Comparison of ENCODE assay signal across 1 cellular context in genomic region chr6:18034798-18035202, GRCh38.
TF ChIP-seq lines count a peak whose summit lies in the region.

No MANE protein-coding gene starts in this region.

TF ChIP-seq in HepG2, 621 proteins besides CTCF, POLR2A, EP300 and RAD21 (continued from another document and continues in another):
- no peak for TF ChIP-seq CSRNP2 (CRISPR knock-in tag; conservative IDR thresholded peaks at IDR 0.05; ENCODE audit: low read depth)
- TF ChIP-seq ZMAT3 (CRISPR knock-in tag; conservative IDR thresholded peaks at IDR 0.05), result no peak
- no peak for TF ChIP-seq ZBTB8A (CRISPR knock-in tag; IDR thresholded peaks at IDR 0.05; ENCODE audit: borderline replicate concordance, low read depth)
- no peak for TF ChIP-seq TSC22D2 (CRISPR knock-in tag; IDR thresholded peaks at IDR 0.05; ENCODE audit: borderline replicate concordance)
- TF ChIP-seq ZNF639 (CRISPR knock-in tag; conservative IDR thresholded peaks at IDR 0.05), result no peak
- TF ChIP-seq TARDBP (CRISPR knock-in tag; IDR thresholded peaks at IDR 0.05), result no peak
- no peak for TF ChIP-seq SMAD3 (CRISPR knock-in tag; IDR thresholded peaks at IDR 0.05)
- no peak for TF ChIP-seq RBAK (CRISPR knock-in tag; IDR thresholded peaks at IDR 0.05)
- no peak for TF ChIP-seq HIC2 (CRISPR knock-in tag; IDR thresholded peaks at IDR 0.05; ENCODE audit: low read depth)
- no peak for TF ChIP-seq PTBP1 (IDR thresholded peaks at IDR 0.05; ENCODE audit: low read depth, low read length, poor library complexity, severe bottlenecking)
- no peak for TF ChIP-seq CREBL2 (CRISPR knock-in tag; IDR thresholded peaks at IDR 0.05; ENCODE audit: borderline replicate concordance)
- TF ChIP-seq MIER2 (CRISPR knock-in tag; IDR thresholded peaks at IDR 0.05), result no peak
- TF ChIP-seq SP140L (CRISPR knock-in tag; IDR thresholded peaks at IDR 0.05; ENCODE audit: borderline replicate concordance), result no peak
- no peak for TF ChIP-seq BRD4 (CRISPR knock-in tag; IDR thresholded peaks at IDR 0.05)
- TF ChIP-seq ZNF761 (CRISPR knock-in tag; conservative IDR thresholded peaks at IDR 0.05), result no peak
- TF ChIP-seq ZNF18 (CRISPR knock-in tag; IDR thresholded peaks at IDR 0.05; ENCODE audit: insufficient replicate concordance), result no peak
- no peak for TF ChIP-seq GZF1 (CRISPR knock-in tag; IDR thresholded peaks at IDR 0.05)
- TF ChIP-seq ELF4 (CRISPR knock-in tag; IDR thresholded peaks at IDR 0.05; ENCODE audit: borderline replicate concordance), result no peak
- TF ChIP-seq ZMYM2 (CRISPR knock-in tag; IDR thresholded peaks at IDR 0.05), result 0 out of 2 replicates have a peak, but pooled peaks have one; percentile 30
- TF ChIP-seq SP1 (IDR thresholded peaks at IDR 0.05), result no peak
- TF ChIP-seq SP1 (CRISPR knock-in tag; IDR thresholded peaks at IDR 0.05), result no peak
- no peak for TF ChIP-seq ZBTB38 (CRISPR knock-in tag; IDR thresholded peaks at IDR 0.05)
- TF ChIP-seq ADNP (CRISPR knock-in tag; IDR thresholded peaks at IDR 0.05), result 0 out of 2 replicates have a peak, but pooled peaks have one; percentile 7
- no peak; the same call in 1 of the 2 replicates for TF ChIP-seq FOXO1 (CRISPR knock-in tag; IDR thresholded peaks at IDR 0.05)
- 0 out of 4 replicates have a peak, but pooled peaks of 1 of the 2 experiments have one; percentile 44 for TF ChIP-seq HMGXB4 (CRISPR knock-in tag; IDR thresholded peaks at IDR 0.05; ENCODE audit: borderline replicate concordance in 1 of 2, low read depth in 1 of 2)
- no peak for TF ChIP-seq HDAC2 (CRISPR knock-in tag; IDR thresholded peaks at IDR 0.05)
- no peak for TF ChIP-seq ARHGAP35 (CRISPR knock-in tag; IDR thresholded peaks at IDR 0.05; ENCODE audit: borderline replicate concordance)
- TF ChIP-seq KDM5A (IDR thresholded peaks at IDR 0.05; ENCODE audit: borderline replicate concordance, low read length), result no peak
- no peak for TF ChIP-seq TFDP1 (CRISPR knock-in tag; IDR thresholded peaks at IDR 0.05; ENCODE audit: borderline replicate concordance)
- TF ChIP-seq ZNF326 (CRISPR knock-in tag; IDR thresholded peaks at IDR 0.05; ENCODE audit: borderline replicate concordance), result no peak
- TF ChIP-seq ZKSCAN8 (CRISPR knock-in tag; IDR thresholded peaks at IDR 0.05; ENCODE audit: borderline replicate concordance), result peak; percentile 29; the same call in 1 of the 2 replicates
- TF ChIP-seq HDAC6 (IDR thresholded peaks at IDR 0.05; ENCODE audit: low read depth, low read length), result no peak
- no peak for TF ChIP-seq TRIM24 (CRISPR knock-in tag; IDR thresholded peaks at IDR 0.05)
- no peak for TF ChIP-seq ZNF674 (CRISPR knock-in tag; IDR thresholded peaks at IDR 0.05; ENCODE audit: low read depth)
- no peak for TF ChIP-seq DNMT3B (CRISPR knock-in tag; conservative IDR thresholded peaks at IDR 0.05)
- no peak for TF ChIP-seq ZNF576 (CRISPR knock-in tag; IDR thresholded peaks at IDR 0.05)
- no peak for TF ChIP-seq ZKSCAN5 (CRISPR knock-in tag; IDR thresholded peaks at IDR 0.05)
- no peak for TF ChIP-seq ZBTB7A (CRISPR knock-in tag; IDR thresholded peaks at IDR 0.05)
- no peak for TF ChIP-seq ZNF281 (CRISPR knock-in tag; IDR thresholded peaks at IDR 0.05; ENCODE audit: borderline replicate concordance)
- TF ChIP-seq ZFP62 (CRISPR knock-in tag; IDR thresholded peaks at IDR 0.05), result no peak
- TF ChIP-seq POGK (CRISPR knock-in tag; conservative IDR thresholded peaks at IDR 0.05), result no peak
- peak; percentile 80; the same call in 1 of the 2 replicates for TF ChIP-seq AHDC1 (CRISPR knock-in tag; IDR thresholded peaks at IDR 0.05; ENCODE audit: borderline replicate concordance)
- no peak for TF ChIP-seq RFX3 (CRISPR knock-in tag; IDR thresholded peaks at IDR 0.05)
- TF ChIP-seq ZNF430 (CRISPR knock-in tag; IDR thresholded peaks at IDR 0.05), result 0 out of 2 replicates have a peak, but pooled peaks have one; percentile 23
